ENCODE assay signal across 8 cellular contexts in the genomic region with DNA sequence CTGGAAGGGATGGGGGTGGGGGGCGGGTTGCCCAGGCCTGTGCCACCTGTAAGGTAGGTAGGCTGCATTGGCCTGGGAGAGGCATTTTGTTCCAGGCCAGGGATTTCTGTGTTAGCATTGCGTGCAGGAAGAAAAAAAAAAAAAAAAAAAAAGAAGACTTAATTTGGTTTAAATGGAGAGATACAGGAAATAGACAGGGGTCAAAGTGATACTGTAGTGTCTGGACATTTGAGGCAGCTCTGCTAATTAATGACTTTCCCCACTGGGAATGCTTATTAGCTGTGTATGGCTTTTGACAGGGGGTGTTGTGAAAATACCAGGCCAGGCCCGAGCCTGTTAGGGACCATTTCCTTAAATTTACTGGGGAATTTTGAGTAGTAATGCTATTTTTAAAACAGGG. TPM values are rescaled to one million over a fixed set of nuclear protein-coding genes. Genes with fewer than 3 reads are reported as not detected.
DNase-seq lines count a peak whose midpoint lies in the region; ATAC-seq and TF ChIP-seq lines count a peak whose summit lies in the region.

No MANE protein-coding gene starts in this region.

- peak overlapping the region; percentile 2 to 77 for H3K9ac ChIP-seq in liver (ENCODE audit: low read depth in 1 of 2, low read length in 2 of 2)

- peaks cover 55% of the 10 kb centered on the region for H3K4me1 Mint-ChIP-seq in activated T-cell treated with anti-CD3 and anti-CD28 coated beads, Interleukin-2, amount 50 U/mL, for 72 hours (ENCODE audit: low read depth)
- H3K4me1 Mint-ChIP-seq in activated naive CD8-positive, alpha-beta T cell treated with anti-CD3 and anti-CD28 coated beads for 36 hours: peaks cover 50% of the 10 kb centered on the region

- no peak for ATAC-seq in activated T-cell treated with anti-CD3 and anti-CD28 coated beads, Interleukin-2, amount 50 U/mL, for 72 hours (replicated peaks in 1 of 2)
- no peak for ATAC-seq in HG03354 (IDR thresholded peaks at IDR 0.05; ENCODE audit: poor library complexity, severe bottlenecking, unreplicated experiment)

- H3K27ac ChIP-seq in liver (ENCODE audit: low read depth in 1 of 2, low read length in 2 of 2) (peak overlapping the region; percentile 40 to 92), tibial nerve (peak overlapping the region in 3 of 4 donors; percentile 85 to 93 (median 91))

- TF ChIP-seq POLR2A in tibial nerve (IDR thresholded peaks at IDR 0.05): no peak

- H3K4me3 ChIP-seq in liver (ENCODE audit: low read depth in 1 of 3, low read length in 3 of 3) (peak overlapping the region; percentile 67 to 100 (median 69)), tibial nerve (peak overlapping the region; percentile 56 to 98 (median 89))

- no peak for TF ChIP-seq RAD21 in liver (IDR thresholded peaks at IDR 0.05)

- H3K9me3 Mint-ChIP-seq in activated T-cell treated with anti-CD3 and anti-CD28 coated beads, Interleukin-2, amount 50 U/mL, for 72 hours: no peaks in the 10 kb centered on the region
- H3K9me3 Mint-ChIP-seq in activated naive CD8-positive, alpha-beta T cell treated with anti-CD3 and anti-CD28 coated beads for 36 hours: no peaks in the 10 kb centered on the region

- peak overlapping the region; percentile 76 to 91 for H3K4me3 Mint-ChIP-seq in activated T-cell treated with anti-CD3 and anti-CD28 coated beads, Interleukin-2, amount 50 U/mL, for 72 hours
- peak overlapping the region; percentile 82 for H3K4me3 Mint-ChIP-seq in activated naive CD8-positive, alpha-beta T cell treated with anti-CD3 and anti-CD28 coated beads for 36 hours

- H3K9me3 ChIP-seq in liver (ENCODE audit: control insufficient read depth in 4 of 4, low read length in 3 of 4) (no peaks in the 10 kb centered on the region), tibial nerve (no peaks in the 10 kb centered on the region)

- H3K27me3 ChIP-seq in liver (ENCODE audit: control insufficient read depth in 4 of 4, insufficient read depth in 4 of 4, low read length in 3 of 4) (no peaks in the 10 kb centered on the region), tibial nerve (no peaks in the 10 kb centered on the region)

- TF ChIP-seq CTCF in liver (IDR thresholded peaks at IDR 0.05; ENCODE audit: low read depth, low read length, missing input control): no peak
- no peak for TF ChIP-seq CTCF in tibial nerve (IDR thresholded peaks at IDR 0.05)

- H3K36me3 Mint-ChIP-seq in activated T-cell treated with anti-CD3 and anti-CD28 coated beads, Interleukin-2, amount 50 U/mL, for 72 hours (ENCODE audit: insufficient read depth in 2 of 2): peaks cover 0 to 5% of the 10 kb centered on the region in 2 donors
- H3K36me3 Mint-ChIP-seq in activated naive CD8-positive, alpha-beta T cell treated with anti-CD3 and anti-CD28 coated beads for 36 hours: peaks cover 9% of the 10 kb centered on the region

- no peak for DNase-seq in activated T-cell treated with anti-CD3 and anti-CD28 coated beads, Interleukin-2, amount 50 U/mL, for 72 hours
- DNase-seq in activated T-cell treated with anti-CD3 and anti-CD28 coated beads, Interleukin-2, amount 50 U/mL, for 48 hours: no peak
- no peak for DNase-seq in activated naive CD8-positive, alpha-beta T cell treated with anti-CD3 and anti-CD28 coated beads for 36 hours
- DNase-seq in tibial nerve (ENCODE audit: low spot score in 2 of 2): no peak
- DNase-seq in cortex of kidney (lab: John Stamatoyannopoulos, UW): no peak
- DNase-seq in iPS-NIHi7 (ENCODE audit: extremely low spot score): no peak

- TF ChIP-seq EP300 in tibial nerve (IDR thresholded peaks at IDR 0.05): no peak

- peaks cover 6 to 37% (median 24%) of the 10 kb centered on the region in 4 donors for H3K4me1 ChIP-seq in liver (ENCODE audit: control insufficient read depth in 4 of 4, insufficient read depth in 4 of 4, low read length in 3 of 4)
- H3K4me1 ChIP-seq in tibial nerve: peaks cover 0 to 39% (median 7%) of the 10 kb centered on the region in 4 donors

- H3K36me3 ChIP-seq in liver (ENCODE audit: control insufficient read depth in 4 of 4, insufficient read depth in 3 of 4, low read depth in 1 of 4, low read length in 3 of 4): no peaks in the 10 kb centered on the region
- no peaks in the 10 kb centered on the region for H3K36me3 ChIP-seq in tibial nerve

- H3K27me3 Mint-ChIP-seq in activated T-cell treated with anti-CD3 and anti-CD28 coated beads, Interleukin-2, amount 50 U/mL, for 72 hours (ENCODE audit: low read depth): peaks cover 7% of the 10 kb centered on the region
- no peaks in the 10 kb centered on the region for H3K27me3 Mint-ChIP-seq in activated naive CD8-positive, alpha-beta T cell treated with anti-CD3 and anti-CD28 coated beads for 36 hours

- WGBS in liver: 5% methylated on average over 3 of the region's 3 CpGs
- WGBS in tibial nerve, 2 donors: 2 to 6% methylated on average over 2 to 3 of the region's 3 CpGs

- H3K27ac Mint-ChIP-seq in activated T-cell treated with anti-CD3 and anti-CD28 coated beads, Interleukin-2, amount 50 U/mL, for 72 hours: peak overlapping the region; percentile 76
- peak overlapping the region; percentile 38 for H3K27ac Mint-ChIP-seq in activated naive CD8-positive, alpha-beta T cell treated with anti-CD3 and anti-CD28 coated beads for 36 hours

TF ChIP-seq in liver, 16 proteins besides CTCF, POLR2A, EP300 and RAD21:
- TF ChIP-seq NR2F2 (IDR thresholded peaks at IDR 0.05) (peak; percentile 28), EGR1 (IDR thresholded peaks at IDR 0.05; ENCODE audit: low read depth in 2 of 2) (no peak)

RNA-seq across cellular contexts. Expression of a gene that starts 0.9 kb away (rescaled TPM):
- 10 to 100 TPM; 24.9 to 29.1 TPM for total RNA-seq in activated T-cell treated with anti-CD3 and anti-CD28 coated beads, Interleukin-2, amount 50 U/mL, for 72 hours
- total RNA-seq in activated naive CD8-positive, alpha-beta T cell treated with anti-CD3 and anti-CD28 coated beads for 36 hours: 10 to 100 TPM; 43.6 to 48.0 TPM
- 10 to 100 TPM; 18.9 to 23.8 TPM for total RNA-seq in liver
- 10 to 100 TPM in 1 of 2 donors, 1 to 10 TPM in 1; 9.2 to 10.5 TPM for polyA plus RNA-seq in liver
- total RNA-seq in tibial nerve: 10 to 100 TPM; 17.6 to 28.6 (median 24.0) TPM

RNA-seq across cellular contexts. Expression of a gene that starts 24.3 kb away (rescaled TPM):
- total RNA-seq in activated T-cell treated with anti-CD3 and anti-CD28 coated beads, Interleukin-2, amount 50 U/mL, for 72 hours: 10 to 100 TPM; 10.9 to 13.1 TPM
- total RNA-seq in activated naive CD8-positive, alpha-beta T cell treated with anti-CD3 and anti-CD28 coated beads for 36 hours: 1 to 10 TPM; 7.7 to 8.1 TPM
- total RNA-seq in liver: 1 to 10 TPM; 3.7 to 4.5 TPM
- polyA plus RNA-seq in liver: 1 to 10 TPM; 2.1 to 3.2 TPM
- 10 to 100 TPM in 3 of 4 donors, 1 to 10 TPM in 1; 9.2 to 18.4 (median 12.9) TPM for total RNA-seq in tibial nerve
